ENCODE assay signal across 20 cellular contexts in genomic region chr10:67955614-67956013, GRCh38.
DNase-seq lines count a peak whose midpoint lies in the region; ATAC-seq, FAIRE-seq and TF ChIP-seq lines count a peak whose summit lies in the region.
"Had no signal": no experiment of that assay in that cellular context is flagged by ENCODE, and none has a peak within 500 bp of the region (broad histone marks: within the 10 kb centered on the region; RNA-seq: fewer than 3 reads in every experiment).

No MANE protein-coding gene starts in this region.

- peaks cover 14% of the 10 kb centered on the region for H3K36me3 ChIP-seq in astrocyte (ENCODE audit: insufficient read depth, low read length)
- H3K36me3 ChIP-seq in small intestine (ENCODE audit: control insufficient read depth in 2 of 2, insufficient read depth in 2 of 2, low read length in 2 of 2), result peaks cover 2 to 7% of the 10 kb centered on the region in 2 donors

- no peak overlapping the region for H3K9ac ChIP-seq in astrocyte (ENCODE audit: low read length)
- H3K9ac ChIP-seq: BLaER1 treated with 17β-estradiol and CSF1 and Interleukin-3, amounts not matched to agents 10 nM and 100 nM had no signal

- H3K27ac ChIP-seq in astrocyte (ENCODE audit: low read depth, low read length), result no peak overlapping the region
- no peak overlapping the region for H3K27ac ChIP-seq in small intestine (ENCODE audit: low read depth in 1 of 2, low read length in 1 of 2)
- H3K27ac ChIP-seq: A549; BLaER1 treated with 17β-estradiol and CSF1 and Interleukin-3, amounts not matched to agents 10 nM and 100 nM; C4-2B had no signal

- H3K27ac Mint-ChIP-seq in T-helper 17 cell (peak overlapping the region; percentile 19), astrocyte (ENCODE audit: unreplicated experiment) (no peak overlapping the region)
- H3K27ac Mint-ChIP-seq in activated T-helper 2 cell treated with anti-CD3 and anti-CD28 coated beads, Interferon-gamma antibody, Interleukin-2, Interleukin-4, amounts not matched to agents 10 μg/mL and 5 μg/mL and 100 μg/mL, durations not matched to agents 14 hours and 24 hours and 36 hours, result no peak overlapping the region
- H3K27ac Mint-ChIP-seq: B cell had no signal

- 97 to 98% (median 97%) methylated on average over 6 of the region's 6 CpGs for WGBS in small intestine, 3 donors

- peaks cover 8% of the 10 kb centered on the region for H3K79me2 ChIP-seq in astrocyte (ENCODE audit: insufficient read depth, low read length)

- no peak for DNase-seq in H54 (ENCODE audit: insufficient read length, low spot score)
- DNase-seq in T-helper 17 cell, result no peak
- no peak for DNase-seq in astrocyte (ENCODE audit: low read depth)
- no peak for DNase-seq in small intestine
- DNase-seq in COLO829 (ENCODE audit: low spot score), result no peak
- no peak for DNase-seq in activated T-helper 2 cell treated with anti-CD3 and anti-CD28 coated beads, Interferon-gamma antibody, Interleukin-2, Interleukin-4, amounts not matched to agents 10 μg/mL and 5 μg/mL and 100 μg/mL, durations not matched to agents 14 hours and 24 hours and 36 hours (ENCODE audit: low spot score)
- DNase-seq: AML-193; Caco-2; Calu3; CD4-positive, alpha-beta memory T cell; CD8-positive, alpha-beta memory T cell; DMS79 treated with DMSO at 0.1 percent for 48 hours; GF-D8 had no signal

- H3K4me2 ChIP-seq in astrocyte (ENCODE audit: low read length), result no peak overlapping the region
- H3K4me2 ChIP-seq: A549; BLaER1 treated with 17β-estradiol and CSF1 and Interleukin-3, amounts not matched to agents 10 nM and 100 nM had no signal

- H3K36me3 Mint-ChIP-seq in T-helper 17 cell (ENCODE audit: low read depth) (peaks cover 12% of the 10 kb centered on the region), astrocyte (ENCODE audit: low read depth, unreplicated experiment) (peaks cover 8% of the 10 kb centered on the region)
- H3K36me3 Mint-ChIP-seq in activated T-helper 2 cell treated with anti-CD3 and anti-CD28 coated beads, Interferon-gamma antibody, Interleukin-2, Interleukin-4, amounts not matched to agents 10 μg/mL and 5 μg/mL and 100 μg/mL, durations not matched to agents 14 hours and 24 hours and 36 hours (ENCODE audit: low read depth), result peaks cover 38% of the 10 kb centered on the region

- ATAC-seq in T-helper 17 cell, result no peak
- no peak for ATAC-seq in GM21619 (IDR thresholded peaks at IDR 0.05; ENCODE audit: unreplicated experiment)
- ATAC-seq: A549 had no signal

- H3K9me3 ChIP-seq in T-helper 17 cell (ENCODE audit: control insufficient read depth, low read length, poor library complexity, severe bottlenecking) (no peaks in the 10 kb centered on the region), astrocyte (ENCODE audit: insufficient read depth, low read depth, low read length) (no peaks in the 10 kb centered on the region), small intestine (ENCODE audit: control insufficient read depth, low read depth) (no peaks in the 10 kb centered on the region)
- H3K9me3 ChIP-seq: A549; BLaER1 treated with 17β-estradiol and CSF1 and Interleukin-3, amounts not matched to agents 10 nM and 100 nM; Caco-2 had no signal

- H3K27me3 ChIP-seq in astrocyte (ENCODE audit: insufficient read depth, low read length) (no peaks in the 10 kb centered on the region), small intestine (ENCODE audit: control insufficient read depth in 2 of 2, insufficient read depth in 2 of 2, low read length in 2 of 2) (no peaks in the 10 kb centered on the region)
- H3K27me3 ChIP-seq: BLaER1 treated with 17β-estradiol and CSF1 and Interleukin-3, amounts not matched to agents 10 nM and 100 nM had no signal

- intact Hi-C loops in activated T-helper 2 cell treated with anti-CD3 and anti-CD28 coated beads, Interferon-gamma antibody, Interleukin-2, Interleukin-4, amounts not matched to agents 10 μg/mL and 5 μg/mL and 100 μg/mL, durations not matched to agents 14 hours and 24 hours and 36 hours (cut with micrococcal nuclease), result no loop called here

- H3K9me3 Mint-ChIP-seq in astrocyte (ENCODE audit: unreplicated experiment), result no peaks in the 10 kb centered on the region
- no peaks in the 10 kb centered on the region for H3K9me3 Mint-ChIP-seq in activated T-helper 2 cell treated with anti-CD3 and anti-CD28 coated beads, Interferon-gamma antibody, Interleukin-2, Interleukin-4, amounts not matched to agents 10 μg/mL and 5 μg/mL and 100 μg/mL, durations not matched to agents 14 hours and 24 hours and 36 hours
- H3K9me3 Mint-ChIP-seq: CD4-positive, alpha-beta memory T cell; CD8-positive, alpha-beta memory T cell had no signal

- no peak for TF ChIP-seq POLR2A in H54 (IDR thresholded peaks at IDR 0.05; ENCODE audit: low read depth, low read length)

- H3K27me3 Mint-ChIP-seq in T-helper 17 cell (no peaks in the 10 kb centered on the region), astrocyte (ENCODE audit: low read depth, unreplicated experiment) (no peaks in the 10 kb centered on the region)
- no peaks in the 10 kb centered on the region for H3K27me3 Mint-ChIP-seq in activated T-helper 2 cell treated with anti-CD3 and anti-CD28 coated beads, Interferon-gamma antibody, Interleukin-2, Interleukin-4, amounts not matched to agents 10 μg/mL and 5 μg/mL and 100 μg/mL, durations not matched to agents 14 hours and 24 hours and 36 hours (ENCODE audit: low read depth)
- H3K27me3 Mint-ChIP-seq: B cell; CD4-positive, alpha-beta memory T cell; CD8-positive, alpha-beta memory T cell had no signal

- no peak for TF ChIP-seq CTCF in astrocyte (IDR thresholded peaks at IDR 0.05; ENCODE audit: insufficient read depth, low read depth, low read length)

- H3K4me3 Mint-ChIP-seq in T-helper 17 cell, result no peak overlapping the region
- no peak overlapping the region for H3K4me3 Mint-ChIP-seq in astrocyte (ENCODE audit: unreplicated experiment)
- no peak overlapping the region for H3K4me3 Mint-ChIP-seq in activated T-helper 2 cell treated with anti-CD3 and anti-CD28 coated beads, Interferon-gamma antibody, Interleukin-2, Interleukin-4, amounts not matched to agents 10 μg/mL and 5 μg/mL and 100 μg/mL, durations not matched to agents 14 hours and 24 hours and 36 hours (ENCODE audit: low read depth)
- H3K4me3 Mint-ChIP-seq: B cell; CD4-positive, alpha-beta memory T cell; CD8-positive, alpha-beta memory T cell had no signal

- H3K4me1 ChIP-seq in astrocyte (ENCODE audit: insufficient read depth, low read length), result no peaks in the 10 kb centered on the region
- H3K4me1 ChIP-seq in small intestine (ENCODE audit: control insufficient read depth in 2 of 2, insufficient read depth in 1 of 2, low read depth in 1 of 2, low read length in 1 of 2), result no peaks in the 10 kb centered on the region
- H3K4me1 ChIP-seq: A549; BLaER1 treated with 17β-estradiol and CSF1 and Interleukin-3, amounts not matched to agents 10 nM and 100 nM; Caco-2 had no signal

- FAIRE-seq in H54 (lab: Jason Lieb, UNC) (peak; percentile 53), astrocyte (lab: Jason Lieb, UNC) (peak; percentile 5), small intestine (lab: Jason Lieb, UNC) (peak; percentile 57)
- FAIRE-seq: A549, GM12891, GM19239 had no signal

- H4K20me1 ChIP-seq in astrocyte (ENCODE audit: insufficient read depth, low read length), result no peaks in the 10 kb centered on the region
- H4K20me1 ChIP-seq: BLaER1 treated with 17β-estradiol and CSF1 and Interleukin-3, amounts not matched to agents 10 nM and 100 nM had no signal

- H3K4me3 ChIP-seq in astrocyte (ENCODE audit: insufficient read depth, low read depth, low read length) (no peak overlapping the region), small intestine (ENCODE audit: low read depth in 1 of 2, low read length in 2 of 2) (no peak overlapping the region)
- H3K4me3 ChIP-seq: A549; BLaER1 treated with 17β-estradiol and CSF1 and Interleukin-3, amounts not matched to agents 10 nM and 100 nM had no signal

- H3K4me1 Mint-ChIP-seq in T-helper 17 cell (peaks cover 2% of the 10 kb centered on the region), astrocyte (ENCODE audit: low read depth, unreplicated experiment) (no peaks in the 10 kb centered on the region)
- no peaks in the 10 kb centered on the region for H3K4me1 Mint-ChIP-seq in activated T-helper 2 cell treated with anti-CD3 and anti-CD28 coated beads, Interferon-gamma antibody, Interleukin-2, Interleukin-4, amounts not matched to agents 10 μg/mL and 5 μg/mL and 100 μg/mL, durations not matched to agents 14 hours and 24 hours and 36 hours (ENCODE audit: low read depth)
- H3K4me1 Mint-ChIP-seq: B cell had no signal

- no peak overlapping the region for H2AFZ ChIP-seq in astrocyte (ENCODE audit: low read depth, low read length)
